Comparison of ENCODE assay signal across 9 cellular contexts in the genomic region with DNA sequence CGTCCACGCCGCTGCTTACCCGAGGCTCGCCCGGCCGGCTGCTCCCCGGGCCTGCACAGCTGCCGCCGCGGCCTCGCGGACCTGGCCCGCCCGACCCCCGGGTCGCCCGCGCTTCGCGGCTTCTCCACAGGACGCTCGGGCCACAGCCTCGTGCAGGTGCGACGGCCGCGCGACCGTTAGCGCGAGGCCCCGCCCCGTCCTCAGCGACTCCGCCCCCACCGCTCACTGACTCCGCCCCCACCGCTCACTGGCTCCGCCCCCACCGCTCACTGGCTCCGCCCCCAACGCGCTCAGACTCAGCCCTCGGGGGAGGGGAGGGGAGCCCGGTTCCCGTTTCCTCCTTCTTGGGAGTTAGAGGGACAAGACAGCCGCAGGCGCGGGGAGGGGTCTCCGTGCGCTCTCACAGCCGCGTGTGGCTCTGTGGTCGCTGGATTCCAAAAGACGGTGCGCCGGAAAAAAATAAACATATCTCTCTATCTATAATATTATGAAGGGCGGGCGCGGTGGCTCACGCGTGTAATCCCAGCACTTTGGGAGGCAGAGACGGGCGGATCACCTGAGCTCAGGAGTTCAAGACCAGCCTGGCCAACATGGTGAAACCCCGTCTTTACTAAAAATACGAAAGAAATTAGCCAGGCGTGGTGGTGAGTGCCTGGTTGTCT. TPM values are rescaled to one million over a fixed set of nuclear protein-coding genes. Genes with fewer than 3 reads are reported as not detected.
DNase-seq lines count a peak whose midpoint lies in the region; ATAC-seq and TF ChIP-seq lines count a peak whose summit lies in the region.
"Had no signal": no experiment of that assay in that cellular context is flagged by ENCODE, and none has a peak within 500 bp of the region (broad histone marks: within the 10 kb centered on the region; RNA-seq: fewer than 3 reads in every experiment).

A gene with protein sequence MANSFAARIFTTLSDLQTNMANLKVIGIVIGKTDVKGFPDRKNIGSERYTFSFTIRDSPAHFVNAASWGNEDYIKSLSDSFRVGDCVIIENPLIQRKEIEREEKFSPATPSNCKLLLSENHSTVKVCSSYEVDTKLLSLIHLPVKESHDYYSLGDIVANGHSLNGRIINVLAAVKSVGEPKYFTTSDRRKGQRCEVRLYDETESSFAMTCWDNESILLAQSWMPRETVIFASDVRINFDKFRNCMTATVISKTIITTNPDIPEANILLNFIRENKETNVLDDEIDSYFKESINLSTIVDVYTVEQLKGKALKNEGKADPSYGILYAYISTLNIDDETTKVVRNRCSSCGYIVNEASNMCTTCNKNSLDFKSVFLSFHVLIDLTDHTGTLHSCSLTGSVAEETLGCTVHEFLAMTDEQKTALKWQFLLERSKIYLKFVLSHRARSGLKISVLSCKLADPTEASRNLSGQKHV (minus strand): TSS at position 191 of the 662 bp plus-strand sequence. CDS start 3,989 bp downstream, outside the sequence.

- ATAC-seq in foreskin keratinocyte (peak; percentile 46), HG03135 (IDR thresholded peaks at IDR 0.05; ENCODE audit: unreplicated experiment) (no peak), GM19023 (IDR thresholded peaks at IDR 0.05; ENCODE audit: unreplicated experiment) (no peak)

- no peak for TF ChIP-seq CTCF in foreskin keratinocyte (conservative IDR thresholded peaks at IDR 0.05)
- no peak for TF ChIP-seq CTCF in spleen (IDR thresholded peaks at IDR 0.05 in 8 of 11, conservative IDR thresholded peaks at IDR 0.05 in 3 of 11)
- no peak for TF ChIP-seq CTCF in sigmoid colon (IDR thresholded peaks at IDR 0.05)

- H3K9me3 ChIP-seq in spleen (peaks cover 0 to 6% (median 0%) of the 10 kb centered on the region in 8 donors), sigmoid colon (peaks cover 0 to 3% (median 0%) of the 10 kb centered on the region in 4 donors)

- TF ChIP-seq POLR2A in spleen (IDR thresholded peaks at IDR 0.05), result no peak
- TF ChIP-seq POLR2A in sigmoid colon (IDR thresholded peaks at IDR 0.05), result no peak

- H3K36me3 ChIP-seq in spleen (no peaks in the 10 kb centered on the region), sigmoid colon (no peaks in the 10 kb centered on the region)

- TF ChIP-seq EP300 in sigmoid colon (IDR thresholded peaks at IDR 0.05), result no peak

- intact Hi-C loops in spleen (cut with DNase I; ENCODE audit: low total_unique reads), result no loop called here
- intact Hi-C loops in sigmoid colon (cut with DNase I), result no loop called here

- H3K4me1 ChIP-seq in foreskin keratinocyte (no peaks in the 10 kb centered on the region), spleen (peaks cover 0 to 7% (median 0%) of the 10 kb centered on the region in 6 donors), sigmoid colon (peaks cover 0 to 8% (median 3%) of the 10 kb centered on the region in 4 donors)

- 9 to 20% (median 10%) methylated on average over 30 to 68 of the region's 68 CpGs for WGBS in spleen, 5 donors
- WGBS in sigmoid colon, 2 donors, result 12 to 29% methylated on average over 68 of the region's 68 CpGs

- H3K27ac ChIP-seq in foreskin keratinocyte (no peak within 1 kb of the TSS), spleen (no peak within 1 kb of the TSS), sigmoid colon (no peak within 1 kb of the TSS)
- H3K27ac ChIP-seq: 22Rv1 had no signal

- DNase-seq in NCI-H1092 treated with DMSO at 0.1 percent for 48 hours (lab: John Stamatoyannopoulos, UW) (peak; percentile 56), NCI-H1092 (lab: John Stamatoyannopoulos, UW) (no peak), foreskin keratinocyte (no peak), spleen (peak; percentile 55), sigmoid colon (no peak)
- peak; percentile 85 for DNase-seq in activated CD8-positive, alpha-beta memory T cell treated with anti-CD3 and anti-CD28 coated beads, Interleukin-2, amount 50 U/mL, for 48 hours

- H3K4me3 ChIP-seq in spleen, result peak within 1 kb of the TSS in 1 of 8 donors; percentile 44
- H3K4me3 ChIP-seq in sigmoid colon, result peak within 1 kb of the TSS in 2 of 4 donors; percentile 14 to 31

- H3K27me3 ChIP-seq in foreskin keratinocyte (peaks cover 21% of the 10 kb centered on the region), spleen (replicated peaks in 1 of 7) (peaks cover 0 to 52% (median 28%) of the 10 kb centered on the region in 7 donors), sigmoid colon (peaks cover 3 to 52% (median 40%) of the 10 kb centered on the region in 3 donors)

RNA-seq across cellular contexts. Expression of the gene that starts here (rescaled TPM):
- total RNA-seq in foreskin keratinocyte (0.21 and 0.61 TPM in 2 replicates), spleen (not detected), sigmoid colon (not detected)
- polyA plus RNA-seq in foreskin keratinocyte (0.11 and 0.17 TPM in 2 replicates), spleen (not detected), sigmoid colon (under 1 TPM in 1 of 3 donors, not detected in 2; 0.10 TPM)

Comparison
In these comparisons a context has a peak if more than half of its experiments do, and no peak if none do; other contexts are left out.
1. DNase-seq: peak in NCI-H1092 treated with DMSO at 0.1 percent for 48 hours (single experiment) and activated CD8-positive, alpha-beta memory T cell treated with anti-CD3 and anti-CD28 coated beads, Interleukin-2, amount 50 U/mL, for 48 hours (single experiment); none in NCI-H1092 (single experiment), foreskin keratinocyte (0 of 2) and sigmoid colon (single experiment).
2. Peak in ATAC-seq in foreskin keratinocyte; RNA of the gene not detected or under 1 TPM.
3. Peak in DNase-seq in spleen; RNA of the gene not detected or under 1 TPM.